Comparison of ENCODE assay signal across 22 cellular contexts in genomic region chr4:174564529-174564928, GRCh38. TPM values are rescaled to one million over a fixed set of nuclear protein-coding genes. Genes with fewer than 3 reads are reported as not detected.
"Had no signal": no experiment of that assay in that cellular context is flagged by ENCODE, and none has a peak within 500 bp of the region (broad histone marks: within the 10 kb centered on the region; RNA-seq: fewer than 3 reads in every experiment).

No MANE protein-coding gene starts in this region.

- FAIRE-seq: endothelial cell of umbilical vein, pancreas had no signal

- H3K27ac ChIP-seq: foreskin keratinocyte, hepatocyte, pancreas had no signal

- ATAC-seq: foreskin keratinocyte, left colon, left ventricle myocardium superior, pancreas, right cardiac atrium had no signal

- H2AFZ ChIP-seq: hepatocyte had no signal

- H3K36me3 ChIP-seq: pancreas had no signal

- H3K4me1 ChIP-seq: foreskin keratinocyte, pancreas had no signal

- DNase-seq: effector CD4-positive, alpha-beta T cell; endodermal cell; erythroblast; foreskin keratinocyte; head of caudate nucleus; left colon; left ventricle myocardium superior; mesenchymal stem cell; naive B cell; occipital lobe; pancreas; right cardiac atrium; stimulated activated CD4-positive, alpha-beta T cell treated with anti-CD3 and anti-CD28 coated beads, Interleukin-2, amount 100 ng/mL, for 48 hours; stimulated activated naive CD4-positive, alpha-beta T cell treated with Interleukin-2 at 50 U/mL for 16 hours; trophoblast cell had no signal

- H3K9me3 Mint-ChIP-seq: endodermal cell, nephron had no signal

- H3K27ac Mint-ChIP-seq: endodermal cell, naive B cell, nephron, progenitor cell of endocrine pancreas had no signal

- H3K27me3 Mint-ChIP-seq: progenitor cell of endocrine pancreas had no signal

- H3K36me3 Mint-ChIP-seq: naive B cell had no signal

- H3K9me3 ChIP-seq: pancreas had no signal

- H3K4me3 ChIP-seq: hepatocyte, lung, pancreas, smooth muscle cell had no signal

- H3K4me2 ChIP-seq: hepatocyte, smooth muscle cell had no signal

- H3K79me2 ChIP-seq: hepatocyte had no signal

- H3K4me3 Mint-ChIP-seq: endodermal cell, naive B cell, nephron had no signal

- H3K4me1 Mint-ChIP-seq: naive B cell had no signal

RNA-seq across cellular contexts. Expression of gene HPGD, which starts 42.2 kb away (rescaled TPM):
- total RNA-seq: dermis microvascular lymphatic vessel endothelial cell, endothelial cell of umbilical vein had no signal
- polyA plus RNA-seq: endothelial cell of umbilical vein had no signal
